ENCODE assay signal across 14 cellular contexts in the genomic region with DNA sequence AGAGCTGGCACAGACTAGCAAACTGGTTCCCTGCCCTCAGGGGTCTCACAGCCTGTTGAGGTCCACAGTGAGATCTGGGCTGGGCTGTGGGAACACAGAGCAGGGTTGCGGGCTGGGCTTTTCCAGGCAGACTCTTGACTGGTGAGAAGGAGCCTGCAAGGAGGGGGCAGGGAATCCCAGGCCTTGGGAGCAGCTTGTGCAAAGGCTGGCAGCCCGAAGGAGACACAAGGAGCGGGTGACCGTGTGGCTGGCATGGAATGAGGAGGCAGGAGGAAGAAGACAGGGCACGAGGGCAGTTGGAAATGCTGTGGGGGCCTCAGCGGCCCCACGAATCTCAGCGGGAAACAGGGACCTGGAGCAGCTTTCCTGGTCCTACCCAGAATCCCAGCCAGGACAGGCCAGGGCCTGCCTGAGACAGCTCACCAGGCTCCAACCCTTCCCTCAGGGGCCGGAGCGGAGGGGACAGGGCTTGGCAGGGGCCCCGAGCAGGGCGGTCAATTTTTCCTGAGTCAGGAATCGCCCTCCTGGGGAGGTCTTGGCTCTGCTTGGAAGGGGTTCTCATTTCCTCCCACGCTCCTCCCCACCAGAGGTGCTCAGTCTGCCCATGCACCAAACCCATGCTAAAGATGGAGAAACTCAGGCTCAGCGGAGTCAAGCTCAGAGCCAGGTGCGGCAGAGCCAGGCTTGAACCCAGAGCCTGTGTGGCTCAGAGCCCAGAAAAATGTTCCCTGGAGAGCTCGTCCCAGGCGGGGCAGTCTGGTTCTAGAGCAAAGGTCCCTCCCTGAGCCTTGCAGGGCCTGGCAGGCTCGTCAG. TPM values are rescaled to one million over a fixed set of nuclear protein-coding genes. Genes with fewer than 3 reads are reported as not detected.
DNase-seq lines count a peak whose midpoint lies in the region; ATAC-seq and TF ChIP-seq lines count a peak whose summit lies in the region.
"Had no signal": no experiment of that assay in that cellular context is flagged by ENCODE, and none has a peak within 500 bp of the region (broad histone marks: within the 10 kb centered on the region; RNA-seq: fewer than 3 reads in every experiment).

No MANE protein-coding gene starts in this region.

- ATAC-seq in foreskin keratinocyte: peak; percentile 94

- H3K27ac Mint-ChIP-seq in nephron progenitor cell: peak overlapping the region; percentile 36
- H3K27ac Mint-ChIP-seq: activated B cell treated with CpG ODN at 0.5 μM for 24 hours had no signal

- no peaks in the 10 kb centered on the region for H3K27me3 ChIP-seq in foreskin keratinocyte
- H3K27me3 ChIP-seq: pancreas had no signal

- H3K36me3 Mint-ChIP-seq in nephron progenitor cell (ENCODE audit: low read depth): no peaks in the 10 kb centered on the region

- H3K27ac ChIP-seq in RWPE1 (peak overlapping the region; percentile 99), foreskin keratinocyte (peak overlapping the region; percentile 57)
- H3K27ac ChIP-seq: pancreas had no signal

- peak; percentile 42 for DNase-seq in DMS 273 treated with DMSO at 0.1 percent for 48 hours (lab: John Stamatoyannopoulos, UW)
- DNase-seq in RWPE1 (ENCODE audit: low spot score): peak; percentile 87
- DNase-seq in foreskin keratinocyte: peak; percentile 63 to 84
- DNase-seq in nephron progenitor cell: no peak
- no peak for DNase-seq in DMS153 (lab: John Stamatoyannopoulos, UW)
- no peak for DNase-seq in NCI-H2227 (lab: John Stamatoyannopoulos, UW; ENCODE audit: unreplicated experiment)
- DNase-seq in SIG-M5 treated with dmso at 0.1 percent for 504 hours (lab: John Stamatoyannopoulos, UW; ENCODE audit: unreplicated experiment): no peak
- no peak for DNase-seq in GF-D8 (lab: John Stamatoyannopoulos, UW)
- DNase-seq: activated B cell treated with CpG ODN at 0.5 μM for 24 hours, DMS79, NCI-H1048, NCI-H774, SK-N-SH had no signal

- no peak overlapping the region for H3K4me3 Mint-ChIP-seq in nephron progenitor cell
- H3K4me3 Mint-ChIP-seq: activated B cell treated with CpG ODN at 0.5 μM for 24 hours had no signal

- no peaks in the 10 kb centered on the region for H3K9me3 Mint-ChIP-seq in nephron progenitor cell
- H3K9me3 Mint-ChIP-seq: activated B cell treated with CpG ODN at 0.5 μM for 24 hours had no signal

- peaks cover 8% of the 10 kb centered on the region for H3K4me1 ChIP-seq in foreskin keratinocyte
- H3K4me1 ChIP-seq: pancreas had no signal

- peaks cover 12% of the 10 kb centered on the region for H3K4me1 Mint-ChIP-seq in nephron progenitor cell

- TF ChIP-seq CTCF in RWPE1 (conservative IDR thresholded peaks at IDR 0.05; ENCODE audit: low read depth) (no peak), foreskin keratinocyte (conservative IDR thresholded peaks at IDR 0.05) (no peak), nephron progenitor cell (IDR thresholded peaks at IDR 0.05) (no peak)

- H3K27me3 Mint-ChIP-seq in nephron progenitor cell (ENCODE audit: low read depth, poor library complexity): peaks cover 3% of the 10 kb centered on the region
- H3K27me3 Mint-ChIP-seq: activated B cell treated with CpG ODN at 0.5 μM for 24 hours had no signal

- POLR2A ChIA-PET in RWPE1 (lab: Yijun Ruan, JAX; ENCODE audit: low non-redundant PET): interaction anchor here (0.6 to 1.0 kb wide), 2 partner anchors 19 to 72 kb away, joined by 7 read pairs; no protein-coding TSS in a partner anchor

- CTCF ChIA-PET in RWPE1 (lab: Yijun Ruan, JAX): interaction anchor here (0.6 to 1.0 kb wide), 6 partner anchors 16 to 695 kb away, joined by 3 to 4 read pairs (median 3); no protein-coding TSS in a partner anchor

RNA-seq across cellular contexts. Expression of a gene that starts 9.2 kb away (rescaled TPM):
- 11.5 and 14.2 TPM in 2 replicates for total RNA-seq in foreskin keratinocyte
- polyA plus RNA-seq in foreskin keratinocyte: 7.9 and 11.4 TPM in 2 replicates

Comparison
In these comparisons a context has a peak if more than half of its experiments do, and no peak if none do; other contexts are left out.
1. DNase-seq: peak in DMS 273 treated with DMSO at 0.1 percent for 48 hours (single experiment), RWPE1 (single experiment) and foreskin keratinocyte (2 of 2); none in nephron progenitor cell (single experiment), DMS153 (single experiment), NCI-H2227 (single experiment), SIG-M5 treated with dmso at 0.1 percent for 504 hours (single experiment) and GF-D8 (single experiment).